In the genomic region with DNA sequence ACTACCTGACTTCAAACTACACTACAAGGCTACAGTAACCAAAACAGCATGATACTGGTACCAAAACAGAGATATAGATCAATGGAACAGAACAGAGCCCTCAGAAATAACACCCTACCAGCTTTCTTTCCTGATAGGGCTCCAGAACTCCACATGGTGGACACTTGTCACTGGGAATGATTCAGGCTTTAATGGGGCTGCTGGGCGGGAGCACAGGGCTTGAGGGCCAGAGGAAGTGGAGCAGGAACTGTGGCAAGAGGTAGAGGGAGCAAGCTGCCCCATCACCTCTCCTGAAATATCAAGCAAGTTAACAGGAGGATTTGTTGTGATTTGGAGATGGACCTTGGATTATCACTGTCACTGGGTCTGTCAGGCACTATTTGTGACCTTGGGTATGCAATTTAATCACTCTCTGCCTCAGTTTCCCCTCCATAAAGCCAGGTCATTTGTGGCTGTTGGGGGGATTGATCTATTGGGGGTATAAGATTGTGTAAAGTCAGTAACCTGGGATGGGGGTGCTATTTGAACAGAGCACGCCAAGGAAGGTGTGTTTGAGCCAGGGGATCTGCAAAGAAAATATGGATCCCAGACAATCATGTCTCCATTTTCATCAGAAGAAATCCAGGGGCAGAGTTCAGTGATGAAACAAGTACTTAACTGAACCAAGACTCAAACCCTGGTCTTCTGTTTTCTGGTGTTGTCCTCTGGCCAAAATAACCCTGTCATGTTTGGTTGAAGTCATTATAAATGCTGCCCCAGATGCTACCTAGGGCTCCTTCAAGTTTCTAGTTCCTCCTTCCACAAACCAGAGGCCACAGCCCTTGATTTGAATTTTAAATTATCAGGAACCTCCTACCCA, we compare ENCODE assay signal across 8 cellular contexts. TPM values are rescaled to one million over a fixed set of nuclear protein-coding genes. Genes with fewer than 3 reads are reported as not detected.
DNase-seq lines count a peak whose midpoint lies in the region; ATAC-seq and TF ChIP-seq lines count a peak whose summit lies in the region.

No MANE protein-coding gene starts in this region.

- no peak for TF ChIP-seq CTCF in GM10266 (IDR thresholded peaks at IDR 0.05; ENCODE audit: control insufficient read depth, insufficient read depth, low read depth, missing control alignments)
- no peak for TF ChIP-seq CTCF in right lobe of liver (IDR thresholded peaks at IDR 0.05)

- no peaks in the 10 kb centered on the region for H3K9me3 ChIP-seq in right lobe of liver

- peak; percentile 43 for DNase-seq in GM10266 (ENCODE audit: extremely low spot score)
- DNase-seq in right lobe of liver, result no peak
- DNase-seq in 8988T, result no peak
- DNase-seq in amygdala (lab: John Stamatoyannopoulos, UW), result no peak
- no peak for DNase-seq in activated CD8-positive, alpha-beta memory T cell treated with anti-CD3 and anti-CD28 coated beads, Interleukin-2, amount 50 U/mL, for 4 hours
- DNase-seq in stimulated activated CD8-positive, alpha-beta memory T cell treated with anti-CD3 and anti-CD28 coated beads, Interleukin-4, amount 100 ng/mL, for 48 hours, result no peak

- H3K36me3 ChIP-seq in right lobe of liver, result no peaks in the 10 kb centered on the region

- H3K27ac ChIP-seq in right lobe of liver, result peak overlapping the region; percentile 62 to 92 (median 92)

- intact Hi-C loops in right lobe of liver (cut with DNase I), result no loop called here

- no peak overlapping the region for H3K4me3 ChIP-seq in right lobe of liver

- WGBS in right lobe of liver (ENCODE audit: insufficient coverage, low coverage, low lambda C conversion rate, missing lambda C conversion rate), result 70% methylated on average over 2 of the region's 2 CpGs

- peaks cover 0 to 36% (median 7%) of the 10 kb centered on the region in 4 donors for H3K4me1 ChIP-seq in right lobe of liver

- H3K27me3 ChIP-seq in right lobe of liver, result no peaks in the 10 kb centered on the region

- peak; percentile 84 for ATAC-seq in GM21528 (IDR thresholded peaks at IDR 0.05; ENCODE audit: low FRiP score, unreplicated experiment)
- ATAC-seq in HG03575 (IDR thresholded peaks at IDR 0.05; ENCODE audit: extremely low read depth, insufficient number of reproducible peaks, low FRiP score, unreplicated experiment), result peak; percentile 21
- no peak for ATAC-seq in right lobe of liver

- no peak for TF ChIP-seq POLR2A in right lobe of liver (IDR thresholded peaks at IDR 0.05)

RNA-seq across cellular contexts. Expression of gene ETS2, which starts 25.2 kb away (rescaled TPM):
- total RNA-seq in right lobe of liver, result 100 to 1,000 TPM in 4 of 6 experiments, 10 to 100 TPM in 2; 38.3 to 252 (median 129) TPM

Comparison
In these comparisons a context has a peak if more than half of its experiments do, and no peak if none do; other contexts are left out.
1. ATAC-seq: peak in GM21528 (single experiment) and HG03575 (single experiment); none in right lobe of liver (0 of 4).